In genomic region chr13:19959831-19960672, GRCh38 we compare ENCODE assay signal across 1 cellular context.
TF ChIP-seq lines count a peak whose summit lies in the region.

No MANE protein-coding gene starts in this region.

TF ChIP-seq in HepG2, 621 proteins besides CTCF, POLR2A, EP300 and RAD21 (continued from another document and continues in another):
- TF ChIP-seq ZBTB46 (CRISPR knock-in tag; IDR thresholded peaks at IDR 0.05; ENCODE audit: borderline replicate concordance) (no peak), ELF3 (CRISPR knock-in tag; IDR thresholded peaks at IDR 0.05) (peak; percentile 25; the same call in 1 of the 2 replicates), TEF (CRISPR knock-in tag; IDR thresholded peaks at IDR 0.05) (no peak), SKI (IDR thresholded peaks at IDR 0.05; ENCODE audit: partially characterized antibody) (peak; percentile 62), FOXP1 (IDR thresholded peaks at IDR 0.05) (no peak), FOXP1 (CRISPR knock-in tag; IDR thresholded peaks at IDR 0.05) (no peak), SOX5 (CRISPR knock-in tag; IDR thresholded peaks at IDR 0.05; ENCODE audit: borderline replicate concordance) (peak; percentile 22; the same call in 1 of the 2 replicates), TBL1XR1 (IDR thresholded peaks at IDR 0.05; ENCODE audit: borderline replicate concordance, low read length, partially characterized antibody) (no peak), FIP1L1 (IDR thresholded peaks at IDR 0.05; ENCODE audit: borderline replicate concordance, insufficient read depth, low read depth, low read length) (no peak), KMT2A (CRISPR knock-in tag; IDR thresholded peaks at IDR 0.05) (peak; percentile 67; the same call in 1 of the 2 replicates), SIN3B (IDR thresholded peaks at IDR 0.05; ENCODE audit: low read length) (0 out of 2 replicates have a peak, but pooled peaks have one; percentile 31), XRCC5 (optimal IDR thresholded peaks at IDR 0.05; ENCODE audit: low read length) (peak; percentile 87), CAMTA2 (CRISPR knock-in tag; IDR thresholded peaks at IDR 0.05; ENCODE audit: borderline replicate concordance) (no peak), ISL2 (CRISPR knock-in tag; IDR thresholded peaks at IDR 0.05) (no peak; the same call in 1 of the 2 replicates), ZNF281 (CRISPR knock-in tag; IDR thresholded peaks at IDR 0.05; ENCODE audit: borderline replicate concordance) (peak; percentile 63; the same call in 1 of the 2 replicates), MBD4 (IDR thresholded peaks at IDR 0.05; ENCODE audit: borderline replicate concordance, low read length) (no peak), ZNF274 (CRISPR knock-in tag; IDR thresholded peaks at IDR 0.05) (0 out of 2 replicates have a peak, but pooled peaks have one; percentile 44), CREB1 (IDR thresholded peaks at IDR 0.05) (no peak), CREB1 (CRISPR knock-in tag; IDR thresholded peaks at IDR 0.05) (peak; percentile 43), STAG1 (CRISPR knock-in tag; IDR thresholded peaks at IDR 0.05) (peak; percentile 45), FOSL1 (CRISPR knock-in tag; IDR thresholded peaks at IDR 0.05; ENCODE audit: borderline replicate concordance) (0 out of 2 replicates have a peak, but pooled peaks have one; percentile 13), ADNP (CRISPR knock-in tag; IDR thresholded peaks at IDR 0.05) (no peak), ZNF883 (CRISPR knock-in tag; IDR thresholded peaks at IDR 0.05; ENCODE audit: not compliant biosample characterization) (no peak), SOX13 (IDR thresholded peaks at IDR 0.05) (no peak), SOX13 (CRISPR knock-in tag; conservative IDR thresholded peaks at IDR 0.05 in 1 of 2, IDR thresholded peaks at IDR 0.05 in 1 of 2) (peak in 1 of 2 experiments; percentile 24; a peak in 1 of 4 replicates), ARID2 (CRISPR knock-in tag; IDR thresholded peaks at IDR 0.05; ENCODE audit: borderline replicate concordance) (no peak), FOXA3 (CRISPR knock-in tag; IDR thresholded peaks at IDR 0.05) (0 out of 2 replicates have a peak, but pooled peaks have one; percentile 10), TGIF2 (CRISPR knock-in tag; IDR thresholded peaks at IDR 0.05) (peak; percentile 68), HOMEZ (CRISPR knock-in tag; IDR thresholded peaks at IDR 0.05; ENCODE audit: low read depth) (0 out of 2 replicates have a peak, but pooled peaks have one; percentile 24), SMYD3 (CRISPR knock-in tag; IDR thresholded peaks at IDR 0.05) (0 out of 2 replicates have a peak, but pooled peaks have one; percentile 36), CEBPG (CRISPR knock-in tag; IDR thresholded peaks at IDR 0.05) (peak; percentile 60), ARID5B (CRISPR knock-in tag; IDR thresholded peaks at IDR 0.05) (peak; percentile 52), TEAD3 (CRISPR knock-in tag; optimal IDR thresholded peaks at IDR 0.05; ENCODE audit: borderline replicate concordance) (peak; percentile 43), KDM2A (CRISPR knock-in tag; IDR thresholded peaks at IDR 0.05; ENCODE audit: borderline replicate concordance, low read depth) (peak; percentile 65; the same call in 1 of the 2 replicates), CBX5 (CRISPR knock-in tag; IDR thresholded peaks at IDR 0.05; ENCODE audit: borderline replicate concordance) (peak; percentile 59; the same call in 1 of the 2 replicates), ZNF605 (CRISPR knock-in tag; IDR thresholded peaks at IDR 0.05) (0 out of 2 replicates have a peak, but pooled peaks have one; percentile 47)
- TF ChIP-seq, protein P1, sequence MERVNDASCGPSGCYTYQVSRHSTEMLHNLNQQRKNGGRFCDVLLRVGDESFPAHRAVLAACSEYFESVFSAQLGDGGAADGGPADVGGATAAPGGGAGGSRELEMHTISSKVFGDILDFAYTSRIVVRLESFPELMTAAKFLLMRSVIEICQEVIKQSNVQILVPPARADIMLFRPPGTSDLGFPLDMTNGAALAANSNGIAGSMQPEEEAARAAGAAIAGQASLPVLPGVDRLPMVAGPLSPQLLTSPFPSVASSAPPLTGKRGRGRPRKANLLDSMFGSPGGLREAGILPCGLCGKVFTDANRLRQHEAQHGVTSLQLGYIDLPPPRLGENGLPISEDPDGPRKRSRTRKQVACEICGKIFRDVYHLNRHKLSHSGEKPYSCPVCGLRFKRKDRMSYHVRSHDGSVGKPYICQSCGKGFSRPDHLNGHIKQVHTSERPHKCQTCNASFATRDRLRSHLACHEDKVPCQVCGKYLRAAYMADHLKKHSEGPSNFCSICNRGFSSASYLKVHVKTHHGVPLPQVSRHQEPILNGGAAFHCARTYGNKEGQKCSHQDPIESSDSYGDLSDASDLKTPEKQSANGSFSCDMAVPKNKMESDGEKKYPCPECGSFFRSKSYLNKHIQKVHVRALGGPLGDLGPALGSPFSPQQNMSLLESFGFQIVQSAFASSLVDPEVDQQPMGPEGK (CRISPR knock-in tag; IDR thresholded peaks at IDR 0.05) = peak; percentile 45; the same call in 1 of the 2 replicates
- TF ChIP-seq, protein P2, sequence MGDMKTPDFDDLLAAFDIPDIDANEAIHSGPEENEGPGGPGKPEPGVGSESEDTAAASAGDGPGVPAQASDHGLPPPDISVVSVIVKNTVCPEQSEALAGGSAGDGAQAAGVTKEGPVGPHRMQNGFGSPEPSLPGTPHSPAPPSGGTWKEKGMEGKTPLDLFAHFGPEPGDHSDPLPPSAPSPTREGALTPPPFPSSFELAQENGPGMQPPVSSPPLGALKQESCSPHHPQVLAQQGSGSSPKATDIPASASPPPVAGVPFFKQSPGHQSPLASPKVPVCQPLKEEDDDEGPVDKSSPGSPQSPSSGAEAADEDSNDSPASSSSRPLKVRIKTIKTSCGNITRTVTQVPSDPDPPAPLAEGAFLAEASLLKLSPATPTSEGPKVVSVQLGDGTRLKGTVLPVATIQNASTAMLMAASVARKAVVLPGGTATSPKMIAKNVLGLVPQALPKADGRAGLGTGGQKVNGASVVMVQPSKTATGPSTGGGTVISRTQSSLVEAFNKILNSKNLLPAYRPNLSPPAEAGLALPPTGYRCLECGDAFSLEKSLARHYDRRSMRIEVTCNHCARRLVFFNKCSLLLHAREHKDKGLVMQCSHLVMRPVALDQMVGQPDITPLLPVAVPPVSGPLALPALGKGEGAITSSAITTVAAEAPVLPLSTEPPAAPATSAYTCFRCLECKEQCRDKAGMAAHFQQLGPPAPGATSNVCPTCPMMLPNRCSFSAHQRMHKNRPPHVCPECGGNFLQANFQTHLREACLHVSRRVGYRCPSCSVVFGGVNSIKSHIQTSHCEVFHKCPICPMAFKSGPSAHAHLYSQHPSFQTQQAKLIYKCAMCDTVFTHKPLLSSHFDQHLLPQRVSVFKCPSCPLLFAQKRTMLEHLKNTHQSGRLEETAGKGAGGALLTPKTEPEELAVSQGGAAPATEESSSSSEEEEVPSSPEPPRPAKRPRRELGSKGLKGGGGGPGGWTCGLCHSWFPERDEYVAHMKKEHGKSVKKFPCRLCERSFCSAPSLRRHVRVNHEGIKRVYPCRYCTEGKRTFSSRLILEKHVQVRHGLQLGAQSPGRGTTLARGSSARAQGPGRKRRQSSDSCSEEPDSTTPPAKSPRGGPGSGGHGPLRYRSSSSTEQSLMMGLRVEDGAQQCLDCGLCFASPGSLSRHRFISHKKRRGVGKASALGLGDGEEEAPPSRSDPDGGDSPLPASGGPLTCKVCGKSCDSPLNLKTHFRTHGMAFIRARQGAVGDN (CRISPR knock-in tag; IDR thresholded peaks at IDR 0.05) = peak; percentile 74
- TF ChIP-seq, protein P3, sequence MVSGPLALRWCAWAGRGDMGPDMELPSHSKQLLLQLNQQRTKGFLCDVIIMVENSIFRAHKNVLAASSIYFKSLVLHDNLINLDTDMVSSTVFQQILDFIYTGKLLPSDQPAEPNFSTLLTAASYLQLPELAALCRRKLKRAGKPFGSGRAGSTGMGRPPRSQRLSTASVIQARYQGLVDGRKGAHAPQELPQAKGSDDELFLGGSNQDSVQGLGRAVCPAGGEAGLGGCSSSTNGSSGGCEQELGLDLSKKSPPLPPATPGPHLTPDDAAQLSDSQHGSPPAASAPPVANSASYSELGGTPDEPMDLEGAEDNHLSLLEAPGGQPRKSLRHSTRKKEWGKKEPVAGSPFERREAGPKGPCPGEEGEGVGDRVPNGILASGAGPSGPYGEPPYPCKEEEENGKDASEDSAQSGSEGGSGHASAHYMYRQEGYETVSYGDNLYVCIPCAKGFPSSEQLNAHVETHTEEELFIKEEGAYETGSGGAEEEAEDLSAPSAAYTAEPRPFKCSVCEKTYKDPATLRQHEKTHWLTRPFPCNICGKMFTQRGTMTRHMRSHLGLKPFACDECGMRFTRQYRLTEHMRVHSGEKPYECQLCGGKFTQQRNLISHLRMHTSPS (CRISPR knock-in tag; IDR thresholded peaks at IDR 0.05; ENCODE audit: low read depth) = 0 out of 2 replicates have a peak, but pooled peaks have one; percentile 9
- TF ChIP-seq, protein P4, sequence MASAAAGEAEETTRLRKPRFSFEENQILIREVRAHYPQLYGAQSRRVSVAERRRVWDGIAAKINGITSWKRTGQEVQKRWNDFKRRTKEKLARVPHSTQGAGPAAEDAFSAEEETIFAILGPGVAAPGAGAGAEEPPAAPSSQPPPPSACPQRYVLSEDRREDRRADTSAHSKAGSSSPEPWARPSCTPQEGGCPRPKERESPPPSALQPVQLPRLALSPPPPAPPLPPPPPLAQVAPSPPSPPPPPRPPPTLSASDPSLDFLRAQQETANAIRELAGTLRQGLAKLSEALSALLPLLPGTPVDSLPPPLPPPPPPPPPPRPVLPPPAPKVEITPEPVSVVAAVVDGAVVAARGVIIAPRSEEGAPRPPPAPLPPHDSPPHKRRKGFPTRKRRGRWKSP (CRISPR knock-in tag; IDR thresholded peaks at IDR 0.05) = no peak; the same call in 1 of the 2 replicates
